In genomic region chr18:29439398-29439797, GRCh38 we compare ENCODE assay signal across 27 cellular contexts.
A peak's percentile ranks its signal among the peaks of the same experiment; 100 is the strongest.
DNase-seq lines count a peak whose midpoint lies in the region; ATAC-seq and TF ChIP-seq lines count a peak whose summit lies in the region.
"Had no signal": no experiment of that assay in that cellular context is flagged by ENCODE, and none has a peak within 500 bp of the region (broad histone marks: within the 10 kb centered on the region; RNA-seq: fewer than 3 reads in every experiment).

No MANE protein-coding gene starts in this region.

- H3K9me2 ChIP-seq in HCT116 (ENCODE audit: insufficient read depth) = no peaks in the 10 kb centered on the region

- H3K9me3 Mint-ChIP-seq in activated CD4-positive, alpha-beta memory T cell treated with anti-CD3 and anti-CD28 coated beads for 36 hours = peaks cover 20% of the 10 kb centered on the region

- H3K4me1 Mint-ChIP-seq in activated CD4-positive, alpha-beta memory T cell treated with anti-CD3 and anti-CD28 coated beads for 36 hours (ENCODE audit: low read depth) = no peaks in the 10 kb centered on the region
- H3K4me1 Mint-ChIP-seq: IgD-negative memory B cell had no signal

- H3K4me3 Mint-ChIP-seq in activated CD4-positive, alpha-beta memory T cell treated with anti-CD3 and anti-CD28 coated beads for 36 hours = no peak overlapping the region
- H3K4me3 Mint-ChIP-seq: activated naive CD8-positive, alpha-beta T cell; activated T-helper 1 cell treated with anti-CD3 and anti-CD28 coated beads, Interleukin-12 subunit alpha, Interleukin-12 subunit beta, Interleukin-2, Interleukin-4 antibody, amounts not matched to agents 30 ng/mL and 10 ng/mL and 1 ng/mL, durations not matched to agents 14 hours and 24 hours and 36 hours; IgD-negative memory B cell; T-helper 2 cell treated with Interferon-gamma antibody and Interleukin-4, amounts not matched to agents 5 μg/mL and 100 μg/mL, for 36 hours had no signal

- ATAC-seq in HCT116 = no peak
- ATAC-seq in GM21528 (IDR thresholded peaks at IDR 0.05; ENCODE audit: low FRiP score, unreplicated experiment) = no peak

- no peak overlapping the region for H3K27ac Mint-ChIP-seq in activated CD4-positive, alpha-beta memory T cell treated with anti-CD3 and anti-CD28 coated beads for 36 hours
- H3K27ac Mint-ChIP-seq: activated naive CD8-positive, alpha-beta T cell; activated T-helper 1 cell treated with anti-CD3 and anti-CD28 coated beads, Interleukin-12 subunit alpha, Interleukin-12 subunit beta, Interleukin-2, Interleukin-4 antibody, amounts not matched to agents 30 ng/mL and 10 ng/mL and 1 ng/mL, durations not matched to agents 14 hours and 24 hours and 36 hours; IgD-negative memory B cell; T-helper 2 cell treated with Interferon-gamma antibody and Interleukin-4, amounts not matched to agents 5 μg/mL and 100 μg/mL, for 36 hours had no signal

- H4K20me1 ChIP-seq in HCT116 (ENCODE audit: insufficient read depth) = no peaks in the 10 kb centered on the region

- BruUV-seq in HCT116 (replicated peaks; lab: Mats Ljungman, UMichigan) = no TSS peak

- H3K79me2 ChIP-seq in HCT116 (ENCODE audit: insufficient read depth, low read length) = no peaks in the 10 kb centered on the region

- TF ChIP-seq CTCF in AG09309 (IDR thresholded peaks at IDR 0.05; ENCODE audit: control insufficient read depth, insufficient read depth, low read depth, low read length, missing control alignments) = peak; percentile 18
- TF ChIP-seq CTCF in HCT116 (IDR thresholded peaks at IDR 0.05 in 2 of 3, conservative IDR thresholded peaks at IDR 0.05 in 1 of 3; ENCODE audit: borderline replicate concordance in 1 of 3, insufficient read depth in 1 of 3, low read depth in 2 of 3, low read length in 2 of 3) = 0 out of 6 replicates have a peak, but pooled peaks of 2 of the 3 experiments have one; percentile 11 to 15
- TF ChIP-seq CTCF in brain microvascular endothelial cell (IDR thresholded peaks at IDR 0.05; ENCODE audit: low read depth, low read length, missing control alignments) = peak; percentile 58
- no peak for TF ChIP-seq CTCF in WERI-Rb-1 (IDR thresholded peaks at IDR 0.05; ENCODE audit: low read depth, low read length)
- TF ChIP-seq CTCF in foreskin fibroblast (IDR thresholded peaks at IDR 0.05; ENCODE audit: low read depth, low read length) = no peak

- no peak overlapping the region for H3K9ac ChIP-seq in HCT116 (ENCODE audit: low read length)

- no peak overlapping the region for H3K27ac ChIP-seq in HCT116 (ENCODE audit: low read depth, low read length)
- no peak overlapping the region for H3K27ac ChIP-seq in brain microvascular endothelial cell
- no peak overlapping the region for H3K27ac ChIP-seq in WERI-Rb-1
- H3K27ac ChIP-seq: breast epithelium, dorsolateral prefrontal cortex, left ventricle myocardium inferior, PC-9, SJCRH30, uterus had no signal

- H3K27me3 ChIP-seq in HCT116 (ENCODE audit: insufficient read depth, low read length) (no peaks in the 10 kb centered on the region), brain microvascular endothelial cell (replicated peaks) (no peaks in the 10 kb centered on the region), WERI-Rb-1 (ENCODE audit: insufficient read depth, low read depth, severe bottlenecking) (no peaks in the 10 kb centered on the region)
- H3K27me3 ChIP-seq: breast epithelium, dorsolateral prefrontal cortex, SJCRH30, uterus had no signal

- no peaks in the 10 kb centered on the region for H3K4me1 ChIP-seq in HCT116 (ENCODE audit: control insufficient read depth in 1 of 2, insufficient read depth in 2 of 2, low read length in 2 of 2)
- H3K4me1 ChIP-seq: breast epithelium, left ventricle myocardium inferior, SJCRH30, uterus had no signal

- CTCF ChIA-PET in HCT116 (lab: Charles Lee) = no interaction called here
- CTCF ChIA-PET in activated CD4-positive, alpha-beta memory T cell treated with anti-CD3 and anti-CD28 coated beads for 36 hours (lab: Charles Lee) = no interaction called here

- TF ChIP-seq POLR2A in HCT116 (IDR thresholded peaks at IDR 0.05; ENCODE audit: borderline replicate concordance, extremely low read depth, insufficient read depth, insufficient read length) = no peak

- DNase-seq in AG09309 (ENCODE audit: low read depth) (no peak), HCT116 (ENCODE audit: low read depth, low spot score) (no peak), brain microvascular endothelial cell (no peak), iPS-NIHi7 (ENCODE audit: extremely low spot score) (peak; percentile 26), WERI-Rb-1 (no peak), foreskin fibroblast (no peak)
- DNase-seq in activated CD4-positive, alpha-beta memory T cell treated with anti-CD3 and anti-CD28 coated beads for 36 hours = no peak
- DNase-seq: activated CD4-positive, CD25-positive, alpha-beta regulatory T cell treated with anti-CD3 and anti-CD28 coated beads, Interleukin-2, amount 50 U/mL, for 72 hours; COR-L47; dorsolateral prefrontal cortex; erythroblast; left ventricle myocardium inferior; NCI-H187 treated with DMSO at 0.1 percent for 48 hours; NCI-H2227 treated with DMSO at 0.1 percent for 48 hours; NCI-H82; PC-9; retina; SJCRH30; stimulated activated CD4-positive, alpha-beta T cell treated with anti-CD3 and anti-CD28 coated beads, Interleukin-12 subunit alpha, Interleukin-12 subunit beta, amount 100 ng/mL, for 4 hours; stimulated activated CD8-positive, alpha-beta memory T cell treated with anti-CD3 and anti-CD28 coated beads, Interleukin-4, amount 100 ng/mL, for 48 hours; uterus had no signal

- intact Hi-C loops in HCT116 (cut with micrococcal nuclease) = no loop called here
- intact Hi-C loops in activated CD4-positive, alpha-beta memory T cell treated with anti-CD3 and anti-CD28 coated beads for 36 hours (cut with micrococcal nuclease) = no loop called here

- H2AFZ ChIP-seq in HCT116 (ENCODE audit: low read depth, low read length, poor library complexity, severe bottlenecking) = no peak overlapping the region
- H2AFZ ChIP-seq: PC-9 had no signal

- TF ChIP-seq RAD21 in HCT116 (IDR thresholded peaks at IDR 0.05; ENCODE audit: low read depth) = no peak

- RAD21 ChIA-PET in HCT116 (lab: Charles Lee; ENCODE audit: low non-redundant PET in 1 of 2, low total read pairs in 2 of 2, uncharacterized antibody in 2 of 2, unreplicated experiment in 2 of 2) = no interaction called here

- H3K9me3 ChIP-seq in HCT116 (ENCODE audit: control insufficient read depth in 1 of 2, insufficient read depth in 1 of 2, low read depth in 1 of 2, low read length in 2 of 2) (no peaks in the 10 kb centered on the region; a peak in 1 of 4 replicates), WERI-Rb-1 (ENCODE audit: severe bottlenecking) (no peaks in the 10 kb centered on the region)
- H3K9me3 ChIP-seq: breast epithelium, SJCRH30, uterus had no signal

- no peaks in the 10 kb centered on the region for H3K36me3 Mint-ChIP-seq in activated CD4-positive, alpha-beta memory T cell treated with anti-CD3 and anti-CD28 coated beads for 36 hours
- H3K36me3 Mint-ChIP-seq: activated naive CD8-positive, alpha-beta T cell; IgD-negative memory B cell had no signal

- H3K4me3 ChIP-seq in AG09309 (ENCODE audit: control insufficient read depth, low read depth, low read length) (no peak overlapping the region), HCT116 (replicated peaks in 1 of 2; ENCODE audit: low read depth in 1 of 2, low read length in 2 of 2) (no peak overlapping the region), brain microvascular endothelial cell (ENCODE audit: low read depth, low read length) (no peak overlapping the region), WERI-Rb-1 (ENCODE audit: low read depth, low read length) (no peak overlapping the region), foreskin fibroblast (ENCODE audit: low read depth in 1 of 2, low read length in 2 of 2) (no peak overlapping the region)
- H3K4me3 ChIP-seq: breast epithelium, dorsolateral prefrontal cortex, left ventricle myocardium inferior, PC-9, SJCRH30, uterus had no signal

- in situ Hi-C loops in brain microvascular endothelial cell (cut with HindIII; ENCODE audit: low pct_ligation_motif_present, low sequenced_read_pairs) = no loop called here

- no peaks in the 10 kb centered on the region for H3K27me3 Mint-ChIP-seq in activated CD4-positive, alpha-beta memory T cell treated with anti-CD3 and anti-CD28 coated beads for 36 hours
- H3K27me3 Mint-ChIP-seq: activated naive CD8-positive, alpha-beta T cell; IgD-negative memory B cell had no signal

- H3K36me3 ChIP-seq in HCT116 (ENCODE audit: control insufficient read depth in 1 of 2, insufficient read depth in 2 of 2, low read length in 2 of 2) (no peaks in the 10 kb centered on the region), brain microvascular endothelial cell (replicated peaks) (no peaks in the 10 kb centered on the region), WERI-Rb-1 (no peaks in the 10 kb centered on the region)
- H3K36me3 ChIP-seq: breast epithelium, left ventricle myocardium inferior, SJCRH30, uterus had no signal

- POLR2A ChIA-PET in HCT116 (lab: Charles Lee) = no interaction called here
- POLR2A ChIA-PET in activated CD4-positive, alpha-beta memory T cell treated with anti-CD3 and anti-CD28 coated beads for 36 hours (lab: Charles Lee) = no interaction called here

- H3K4me2 ChIP-seq in HCT116 (ENCODE audit: low read length) = no peak overlapping the region
- H3K4me2 ChIP-seq: PC-9 had no signal

TF ChIP-seq in HCT116, 20 proteins besides CTCF, POLR2A, EP300 and RAD21:
- TF ChIP-seq REST (IDR thresholded peaks at IDR 0.05; ENCODE audit: low read depth) = peak; percentile 23
- TF ChIP-seq SIN3A (IDR thresholded peaks at IDR 0.05; ENCODE audit: low read depth) = no peak

Comparison
In these comparisons a context has a peak if more than half of its experiments do, and no peak if none do; other contexts are left out.
1. CTCF ChIP-seq: peak in AG09309 (single experiment), HCT116 (2 of 3) and brain microvascular endothelial cell (single experiment); none in WERI-Rb-1 (single experiment) and foreskin fibroblast (single experiment).